9 cellular contexts compared by ENCODE assay signal in the genomic region with DNA sequence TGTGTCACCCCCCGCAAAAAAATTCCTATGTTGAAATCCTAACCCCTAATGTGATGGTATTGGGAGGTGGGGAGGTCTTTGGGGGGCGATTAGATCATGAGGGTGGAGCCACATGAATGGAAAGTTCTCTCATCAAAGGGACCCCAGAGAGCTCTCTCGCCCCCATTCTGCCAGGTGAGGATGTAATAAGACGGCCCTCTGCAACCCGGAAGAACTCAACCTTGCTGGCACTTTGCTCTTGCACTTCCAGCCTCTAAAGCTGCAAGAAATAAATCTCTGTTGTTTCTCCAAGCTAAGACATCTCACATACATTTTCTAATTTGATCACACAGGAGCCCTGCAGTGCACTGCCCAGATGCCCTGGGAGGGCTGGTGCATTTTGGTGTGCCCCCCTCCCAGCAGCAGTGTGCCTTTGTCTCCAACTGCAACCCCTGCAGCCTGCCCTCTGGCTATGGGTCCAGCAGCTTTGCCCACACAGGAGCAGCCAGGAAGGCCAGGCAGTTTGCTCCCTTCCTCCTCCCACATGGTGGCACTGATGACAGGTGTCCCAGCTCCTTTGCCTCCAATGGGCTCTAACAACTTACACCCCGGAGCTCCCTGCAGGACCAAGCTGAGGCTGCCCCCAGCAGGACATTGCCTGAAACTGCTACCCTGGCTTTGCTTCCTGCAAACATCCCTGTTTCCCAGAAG. TPM values are rescaled to one million over a fixed set of nuclear protein-coding genes. Genes with fewer than 3 reads are reported as not detected.
A peak's percentile ranks its signal among the peaks of the same experiment; 100 is the strongest.
DNase-seq lines count a peak whose midpoint lies in the region; ATAC-seq and TF ChIP-seq lines count a peak whose summit lies in the region.
"Had no signal": no experiment of that assay in that cellular context is flagged by ENCODE, and none has a peak within 500 bp of the region (broad histone marks: within the 10 kb centered on the region; RNA-seq: fewer than 3 reads in every experiment).

No MANE protein-coding gene starts in this region.

- no peak overlapping the region for H3K4me3 ChIP-seq in cardiac muscle cell
- H3K4me3 ChIP-seq in right atrium auricular region = no peak overlapping the region
- no peak overlapping the region for H3K4me3 ChIP-seq in psoas muscle

- ATAC-seq in psoas muscle (peak in 1 of 4 donors; percentile 44), HG02870 (IDR thresholded peaks at IDR 0.05; ENCODE audit: unreplicated experiment) (no peak), HG02623 (IDR thresholded peaks at IDR 0.05; ENCODE audit: unreplicated experiment) (no peak)

- DNase-seq in cardiac muscle cell (ENCODE audit: low read depth in 1 of 2, low spot score in 1 of 2) = peak; percentile 78 to 79
- no peak for DNase-seq in right atrium auricular region (ENCODE audit: low spot score)
- DNase-seq in NCI-H1417 treated with DMSO at 0.1 percent for 48 hours (lab: John Stamatoyannopoulos, UW) = peak; percentile 51
- DNase-seq in T1000 (lab: John Stamatoyannopoulos, UW) = peak; percentile 48
- DNase-seq in foreskin melanocyte = peak; percentile 48
- DNase-seq in psoas muscle = peak in 1 of 2 donors; percentile 40
- DNase-seq: activated naive CD8-positive, alpha-beta T cell treated with anti-CD3 and anti-CD28 coated beads, Interleukin-2, amount 10 ng/mL, durations not matched to agents 7 days and 5 days had no signal

- H3K27me3 ChIP-seq in cardiac muscle cell (no peaks in the 10 kb centered on the region), right atrium auricular region (no peaks in the 10 kb centered on the region), psoas muscle (ENCODE audit: insufficient read depth in 3 of 3, low read length in 2 of 3) (peaks cover 0 to 15% (median 3%) of the 10 kb centered on the region in 3 donors)

- TF ChIP-seq CTCF in cardiac muscle cell (IDR thresholded peaks at IDR 0.05; ENCODE audit: low read depth, low read length) (peak; percentile 91), right atrium auricular region (IDR thresholded peaks at IDR 0.05) (peak in 1 of 2 donors; percentile 61), psoas muscle (IDR thresholded peaks at IDR 0.05) (peak; percentile 16)

- no peaks in the 10 kb centered on the region for H3K4me1 ChIP-seq in cardiac muscle cell (ENCODE audit: low read depth)
- H3K4me1 ChIP-seq in right atrium auricular region = no peaks in the 10 kb centered on the region
- H3K4me1 ChIP-seq in psoas muscle = no peaks in the 10 kb centered on the region

- H3K9me3 ChIP-seq in cardiac muscle cell (ENCODE audit: low read depth) (no peaks in the 10 kb centered on the region), right atrium auricular region (no peaks in the 10 kb centered on the region), psoas muscle (no peaks in the 10 kb centered on the region)

- WGBS in psoas muscle, 3 donors = 33 to 47% (median 43%) methylated on average over 6 of the region's 6 CpGs

- intact Hi-C loops in psoas muscle (cut with DNase I) = loop anchor here in 1 of 2 donors (5.0 kb wide), 1 partner anchor 101 kb away; no protein-coding TSS in a partner anchor

- H3K27ac ChIP-seq in cardiac muscle cell (no peak overlapping the region), right atrium auricular region (no peak overlapping the region), psoas muscle (no peak overlapping the region)

- H3K36me3 ChIP-seq in cardiac muscle cell = no peaks in the 10 kb centered on the region
- no peaks in the 10 kb centered on the region for H3K36me3 ChIP-seq in right atrium auricular region
- H3K36me3 ChIP-seq in psoas muscle (ENCODE audit: insufficient read depth in 1 of 2, low read depth in 1 of 2) = no peaks in the 10 kb centered on the region

RNA-seq across cellular contexts. Expression of a gene that starts 59.3 kb away (rescaled TPM):
- 11.9 and 13.9 TPM in 2 replicates for total RNA-seq in cardiac muscle cell
- 13.8 and 14.1 TPM in 2 replicates for polyA plus RNA-seq in cardiac muscle cell
- total RNA-seq in right atrium auricular region = 1 to 10 TPM; 1.6 to 5.6 TPM
- total RNA-seq in psoas muscle = 1 to 10 TPM in 2 of 4 donors, under 1 TPM in 2; 0.57 to 5.3 (median 1.3) TPM
- polyA plus RNA-seq in psoas muscle = 1 to 10 TPM in 1 of 3 donors, under 1 TPM in 2; 0.63 to 1.5 (median 0.86) TPM
